1 cellular context compared by ENCODE assay signal in the genomic region with DNA sequence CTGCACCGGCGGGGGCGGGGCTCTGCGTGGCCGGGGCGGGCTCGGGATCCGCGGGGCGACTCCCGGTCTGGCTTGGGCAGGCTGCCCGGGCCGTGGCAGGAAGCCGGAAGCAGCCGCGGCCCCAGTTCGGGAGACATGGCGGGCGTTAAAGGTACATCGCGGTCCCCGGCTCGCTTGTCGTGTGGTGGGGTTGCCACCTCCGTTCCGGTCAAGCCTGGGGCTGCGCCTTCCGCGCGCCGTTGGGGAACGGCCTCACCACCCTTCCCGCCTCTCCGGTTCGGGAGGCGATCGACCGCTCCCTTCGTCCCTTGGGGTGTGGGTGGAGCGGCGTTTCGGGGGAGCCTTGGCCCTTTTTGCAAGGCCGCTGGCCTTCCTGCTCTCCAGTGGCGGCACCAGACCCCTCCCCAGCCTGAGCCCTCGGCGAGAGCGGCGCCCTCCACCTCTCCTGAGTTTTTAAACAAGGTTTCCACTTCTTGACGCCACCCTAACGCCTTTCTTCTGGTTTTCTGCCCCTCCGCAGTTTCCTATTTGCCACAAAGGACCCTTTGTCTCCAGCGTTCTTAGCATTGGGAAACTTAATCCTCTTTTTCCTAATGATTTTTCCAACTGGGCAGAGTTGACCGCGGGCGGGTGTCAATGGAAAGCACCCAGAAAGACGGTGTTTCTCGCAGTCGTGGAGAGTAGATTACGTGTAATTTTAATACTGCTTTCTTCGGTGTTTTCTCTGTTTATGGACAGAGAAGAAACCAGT.
TF ChIP-seq lines count a peak whose summit lies in the region.

A gene with protein sequence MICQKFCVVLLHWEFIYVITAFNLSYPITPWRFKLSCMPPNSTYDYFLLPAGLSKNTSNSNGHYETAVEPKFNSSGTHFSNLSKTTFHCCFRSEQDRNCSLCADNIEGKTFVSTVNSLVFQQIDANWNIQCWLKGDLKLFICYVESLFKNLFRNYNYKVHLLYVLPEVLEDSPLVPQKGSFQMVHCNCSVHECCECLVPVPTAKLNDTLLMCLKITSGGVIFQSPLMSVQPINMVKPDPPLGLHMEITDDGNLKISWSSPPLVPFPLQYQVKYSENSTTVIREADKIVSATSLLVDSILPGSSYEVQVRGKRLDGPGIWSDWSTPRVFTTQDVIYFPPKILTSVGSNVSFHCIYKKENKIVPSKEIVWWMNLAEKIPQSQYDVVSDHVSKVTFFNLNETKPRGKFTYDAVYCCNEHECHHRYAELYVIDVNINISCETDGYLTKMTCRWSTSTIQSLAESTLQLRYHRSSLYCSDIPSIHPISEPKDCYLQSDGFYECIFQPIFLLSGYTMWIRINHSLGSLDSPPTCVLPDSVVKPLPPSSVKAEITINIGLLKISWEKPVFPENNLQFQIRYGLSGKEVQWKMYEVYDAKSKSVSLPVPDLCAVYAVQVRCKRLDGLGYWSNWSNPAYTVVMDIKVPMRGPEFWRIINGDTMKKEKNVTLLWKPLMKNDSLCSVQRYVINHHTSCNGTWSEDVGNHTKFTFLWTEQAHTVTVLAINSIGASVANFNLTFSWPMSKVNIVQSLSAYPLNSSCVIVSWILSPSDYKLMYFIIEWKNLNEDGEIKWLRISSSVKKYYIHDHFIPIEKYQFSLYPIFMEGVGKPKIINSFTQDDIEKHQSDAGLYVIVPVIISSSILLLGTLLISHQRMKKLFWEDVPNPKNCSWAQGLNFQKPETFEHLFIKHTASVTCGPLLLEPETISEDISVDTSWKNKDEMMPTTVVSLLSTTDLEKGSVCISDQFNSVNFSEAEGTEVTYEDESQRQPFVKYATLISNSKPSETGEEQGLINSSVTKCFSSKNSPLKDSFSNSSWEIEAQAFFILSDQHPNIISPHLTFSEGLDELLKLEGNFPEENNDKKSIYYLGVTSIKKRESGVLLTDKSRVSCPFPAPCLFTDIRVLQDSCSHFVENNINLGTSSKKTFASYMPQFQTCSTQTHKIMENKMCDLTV (plus strand): TSS at position 79 of the 751 bp plus-strand sequence. CDS start 144,898 bp downstream, outside the sequence.
A gene with protein sequence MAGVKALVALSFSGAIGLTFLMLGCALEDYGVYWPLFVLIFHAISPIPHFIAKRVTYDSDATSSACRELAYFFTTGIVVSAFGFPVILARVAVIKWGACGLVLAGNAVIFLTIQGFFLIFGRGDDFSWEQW (plus strand): TSS at position 79 of the 751 bp plus-strand sequence. CDS start 57 bp downstream, at position 136.

TF ChIP-seq in HEK293, 187 proteins besides CTCF, POLR2A, EP300 and RAD21 (continued from another document):
- TF ChIP-seq, protein P1, sequence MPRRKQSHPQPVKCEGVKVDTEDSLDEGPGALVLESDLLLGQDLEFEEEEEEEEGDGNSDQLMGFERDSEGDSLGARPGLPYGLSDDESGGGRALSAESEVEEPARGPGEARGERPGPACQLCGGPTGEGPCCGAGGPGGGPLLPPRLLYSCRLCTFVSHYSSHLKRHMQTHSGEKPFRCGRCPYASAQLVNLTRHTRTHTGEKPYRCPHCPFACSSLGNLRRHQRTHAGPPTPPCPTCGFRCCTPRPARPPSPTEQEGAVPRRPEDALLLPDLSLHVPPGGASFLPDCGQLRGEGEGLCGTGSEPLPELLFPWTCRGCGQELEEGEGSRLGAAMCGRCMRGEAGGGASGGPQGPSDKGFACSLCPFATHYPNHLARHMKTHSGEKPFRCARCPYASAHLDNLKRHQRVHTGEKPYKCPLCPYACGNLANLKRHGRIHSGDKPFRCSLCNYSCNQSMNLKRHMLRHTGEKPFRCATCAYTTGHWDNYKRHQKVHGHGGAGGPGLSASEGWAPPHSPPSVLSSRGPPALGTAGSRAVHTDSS (tag by site-specific recombination; IDR thresholded peaks at IDR 0.05): no peak
- TF ChIP-seq, protein P2, sequence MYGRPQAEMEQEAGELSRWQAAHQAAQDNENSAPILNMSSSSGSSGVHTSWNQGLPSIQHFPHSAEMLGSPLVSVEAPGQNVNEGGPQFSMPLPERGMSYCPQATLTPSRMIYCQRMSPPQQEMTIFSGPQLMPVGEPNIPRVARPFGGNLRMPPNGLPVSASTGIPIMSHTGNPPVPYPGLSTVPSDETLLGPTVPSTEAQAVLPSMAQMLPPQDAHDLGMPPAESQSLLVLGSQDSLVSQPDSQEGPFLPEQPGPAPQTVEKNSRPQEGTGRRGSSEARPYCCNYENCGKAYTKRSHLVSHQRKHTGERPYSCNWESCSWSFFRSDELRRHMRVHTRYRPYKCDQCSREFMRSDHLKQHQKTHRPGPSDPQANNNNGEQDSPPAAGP (tag by site-specific recombination; IDR thresholded peaks at IDR 0.05): peak; percentile 84
- TF ChIP-seq, protein P3, sequence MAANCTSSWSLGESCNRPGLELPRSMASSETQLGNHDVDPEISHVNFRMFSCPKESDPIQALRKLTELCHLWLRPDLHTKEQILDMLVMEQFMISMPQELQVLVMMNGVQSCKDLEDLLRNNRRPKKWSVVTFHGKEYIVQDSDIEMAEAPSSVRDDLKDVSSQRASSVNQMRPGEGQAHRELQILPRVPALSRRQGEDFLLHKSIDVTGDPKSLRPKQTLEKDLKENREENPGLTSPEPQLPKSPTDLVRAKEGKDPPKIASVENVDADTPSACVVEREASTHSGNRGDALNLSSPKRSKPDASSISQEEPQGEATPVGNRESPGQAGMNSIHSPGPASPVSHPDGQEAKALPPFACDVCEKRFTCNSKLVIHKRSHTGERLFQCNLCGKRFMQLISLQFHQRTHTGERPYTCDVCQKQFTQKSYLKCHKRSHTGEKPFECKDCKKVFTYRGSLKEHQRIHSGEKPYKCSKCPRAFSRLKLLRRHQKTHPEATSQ (tag by site-specific recombination; IDR thresholded peaks at IDR 0.05): peak; percentile 95
- TF ChIP-seq, protein P4, sequence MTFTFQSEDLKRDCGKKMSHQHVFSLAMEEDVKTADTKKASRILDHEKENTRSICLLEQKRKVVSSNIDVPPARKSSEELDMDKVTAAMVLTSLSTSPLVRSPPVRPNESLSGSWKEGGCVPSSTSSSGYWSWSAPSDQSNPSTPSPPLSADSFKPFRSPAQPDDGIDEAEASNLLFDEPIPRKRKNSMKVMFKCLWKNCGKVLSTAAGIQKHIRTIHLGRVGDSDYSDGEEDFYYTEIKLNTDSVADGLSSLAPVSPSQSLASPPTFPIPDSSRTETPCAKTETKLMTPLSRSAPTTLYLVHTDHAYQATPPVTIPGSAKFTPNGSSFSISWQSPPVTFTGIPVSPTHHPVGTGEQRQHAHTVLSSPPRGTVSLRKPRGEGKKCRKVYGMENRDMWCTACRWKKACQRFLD (tag by site-specific recombination; IDR thresholded peaks at IDR 0.05): no peak
- TF ChIP-seq ZIC2 (tag by site-specific recombination; IDR thresholded peaks at IDR 0.05): no peak
- TF ChIP-seq, protein P5, sequence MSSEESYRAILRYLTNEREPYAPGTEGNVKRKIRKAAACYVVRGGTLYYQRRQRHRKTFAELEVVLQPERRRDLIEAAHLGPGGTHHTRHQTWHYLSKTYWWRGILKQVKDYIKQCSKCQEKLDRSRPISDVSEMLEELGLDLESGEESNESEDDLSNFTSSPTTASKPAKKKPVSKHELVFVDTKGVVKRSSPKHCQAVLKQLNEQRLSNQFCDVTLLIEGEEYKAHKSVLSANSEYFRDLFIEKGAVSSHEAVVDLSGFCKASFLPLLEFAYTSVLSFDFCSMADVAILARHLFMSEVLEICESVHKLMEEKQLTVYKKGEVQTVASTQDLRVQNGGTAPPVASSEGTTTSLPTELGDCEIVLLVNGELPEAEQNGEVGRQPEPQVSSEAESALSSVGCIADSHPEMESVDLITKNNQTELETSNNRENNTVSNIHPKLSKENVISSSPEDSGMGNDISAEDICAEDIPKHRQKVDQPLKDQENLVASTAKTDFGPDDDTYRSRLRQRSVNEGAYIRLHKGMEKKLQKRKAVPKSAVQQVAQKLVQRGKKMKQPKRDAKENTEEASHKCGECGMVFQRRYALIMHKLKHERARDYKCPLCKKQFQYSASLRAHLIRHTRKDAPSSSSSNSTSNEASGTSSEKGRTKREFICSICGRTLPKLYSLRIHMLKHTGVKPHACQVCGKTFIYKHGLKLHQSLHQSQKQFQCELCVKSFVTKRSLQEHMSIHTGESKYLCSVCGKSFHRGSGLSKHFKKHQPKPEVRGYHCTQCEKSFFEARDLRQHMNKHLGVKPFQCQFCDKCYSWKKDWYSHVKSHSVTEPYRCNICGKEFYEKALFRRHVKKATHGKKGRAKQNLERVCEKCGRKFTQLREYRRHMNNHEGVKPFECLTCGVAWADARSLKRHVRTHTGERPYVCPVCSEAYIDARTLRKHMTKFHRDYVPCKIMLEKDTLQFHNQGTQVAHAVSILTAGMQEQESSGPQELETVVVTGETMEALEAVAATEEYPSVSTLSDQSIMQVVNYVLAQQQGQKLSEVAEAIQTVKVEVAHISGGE (tag by site-specific recombination; conservative IDR thresholded peaks at IDR 0.05; ENCODE audit: low read depth): peak; percentile 95
- no peak for TF ChIP-seq SCRT2 (tag by site-specific recombination; IDR thresholded peaks at IDR 0.05)
- TF ChIP-seq ZSCAN30 (tag by site-specific recombination; IDR thresholded peaks at IDR 0.05): peak; percentile 94
- peak; percentile 60; the same call in 1 of the 2 replicates for TF ChIP-seq BCL11B (tag by site-specific recombination; IDR thresholded peaks at IDR 0.05; ENCODE audit: low read depth)
- no peak for TF ChIP-seq ZNF37A (tag by site-specific recombination; IDR thresholded peaks at IDR 0.05)
- TF ChIP-seq, protein P6, sequence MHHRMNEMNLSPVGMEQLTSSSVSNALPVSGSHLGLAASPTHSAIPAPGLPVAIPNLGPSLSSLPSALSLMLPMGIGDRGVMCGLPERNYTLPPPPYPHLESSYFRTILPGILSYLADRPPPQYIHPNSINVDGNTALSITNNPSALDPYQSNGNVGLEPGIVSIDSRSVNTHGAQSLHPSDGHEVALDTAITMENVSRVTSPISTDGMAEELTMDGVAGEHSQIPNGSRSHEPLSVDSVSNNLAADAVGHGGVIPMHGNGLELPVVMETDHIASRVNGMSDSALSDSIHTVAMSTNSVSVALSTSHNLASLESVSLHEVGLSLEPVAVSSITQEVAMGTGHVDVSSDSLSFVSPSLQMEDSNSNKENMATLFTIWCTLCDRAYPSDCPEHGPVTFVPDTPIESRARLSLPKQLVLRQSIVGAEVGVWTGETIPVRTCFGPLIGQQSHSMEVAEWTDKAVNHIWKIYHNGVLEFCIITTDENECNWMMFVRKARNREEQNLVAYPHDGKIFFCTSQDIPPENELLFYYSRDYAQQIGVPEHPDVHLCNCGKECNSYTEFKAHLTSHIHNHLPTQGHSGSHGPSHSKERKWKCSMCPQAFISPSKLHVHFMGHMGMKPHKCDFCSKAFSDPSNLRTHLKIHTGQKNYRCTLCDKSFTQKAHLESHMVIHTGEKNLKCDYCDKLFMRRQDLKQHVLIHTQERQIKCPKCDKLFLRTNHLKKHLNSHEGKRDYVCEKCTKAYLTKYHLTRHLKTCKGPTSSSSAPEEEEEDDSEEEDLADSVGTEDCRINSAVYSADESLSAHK (tag by site-specific recombination; IDR thresholded peaks at IDR 0.05): no peak
- peak; percentile 79; the same call in 1 of the 2 replicates for TF ChIP-seq ZBTB20 (tag by site-specific recombination; IDR thresholded peaks at IDR 0.05)
- TF ChIP-seq TRIM28 (IDR thresholded peaks at IDR 0.05; ENCODE audit: borderline replicate concordance, low read length): no peak
- TF ChIP-seq KLF1 (tag by site-specific recombination; IDR thresholded peaks at IDR 0.05): 0 out of 2 replicates have a peak, but pooled peaks have one; percentile 45
- TF ChIP-seq, protein P7, sequence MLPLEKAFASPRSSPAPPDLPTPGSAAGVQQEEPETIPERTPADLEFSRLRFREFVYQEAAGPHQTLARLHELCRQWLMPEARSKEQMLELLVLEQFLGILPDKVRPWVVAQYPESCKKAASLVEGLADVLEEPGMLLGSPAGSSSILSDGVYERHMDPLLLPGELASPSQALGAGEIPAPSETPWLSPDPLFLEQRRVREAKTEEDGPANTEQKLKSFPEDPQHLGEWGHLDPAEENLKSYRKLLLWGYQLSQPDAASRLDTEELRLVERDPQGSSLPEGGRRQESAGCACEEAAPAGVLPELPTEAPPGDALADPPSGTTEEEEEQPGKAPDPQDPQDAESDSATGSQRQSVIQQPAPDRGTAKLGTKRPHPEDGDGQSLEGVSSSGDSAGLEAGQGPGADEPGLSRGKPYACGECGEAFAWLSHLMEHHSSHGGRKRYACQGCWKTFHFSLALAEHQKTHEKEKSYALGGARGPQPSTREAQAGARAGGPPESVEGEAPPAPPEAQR (tag by site-specific recombination; IDR thresholded peaks at IDR 0.05): no peak
